Comparison of ENCODE assay signal across 24 cellular contexts in the genomic region with DNA sequence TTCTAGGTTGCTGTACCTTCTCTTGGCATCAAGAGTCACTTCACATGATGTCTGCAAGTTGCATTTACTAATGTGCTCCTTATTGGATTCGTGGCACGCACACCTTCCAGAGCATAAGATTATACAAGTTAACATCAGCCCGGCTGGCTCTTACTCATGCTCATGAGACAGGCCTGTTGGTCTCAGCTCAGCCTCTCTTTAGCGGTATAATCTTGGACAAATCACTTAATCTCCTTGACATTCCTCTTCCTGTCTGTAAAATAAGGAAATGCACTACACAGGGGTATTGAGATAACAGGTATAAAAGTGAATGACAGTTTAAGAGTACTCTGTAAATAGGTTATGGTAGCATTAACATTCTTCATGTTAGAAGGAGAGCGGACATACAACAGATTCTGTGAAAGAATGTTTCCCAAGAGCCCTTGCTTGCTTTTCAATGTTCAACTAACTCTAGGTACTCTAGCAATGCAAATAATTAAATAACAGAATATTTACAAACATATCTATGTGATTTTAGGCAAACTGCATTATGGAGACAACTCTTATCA.
"Had no signal": no experiment of that assay in that cellular context is flagged by ENCODE, and none has a peak within 500 bp of the region (broad histone marks: within the 10 kb centered on the region; RNA-seq: fewer than 3 reads in every experiment).

No MANE protein-coding gene starts in this region.

- DNase-seq: activated CD4-positive, alpha-beta memory T cell treated with anti-CD3 and anti-CD28 coated beads for 36 hours; activated CD4-positive, alpha-beta T cell treated with anti-CD3 and anti-CD28 coated beads, Interleukin-2, amount 10 ng/mL, durations not matched to agents 24 days and 14 days; activated CD8-positive, alpha-beta memory T cell treated with anti-CD3 and anti-CD28 coated beads, Interleukin-2, amount 50 U/mL, for 4 hours; activated gamma-delta T cell; activated naive CD4-positive, alpha-beta T cell treated with anti-CD3 and anti-CD28 coated beads, Interleukin-2, amount 50 U/mL, for 16 hours; activated T-cell treated with anti-CD3 and anti-CD28 coated beads, Interleukin-2, amount 50 U/mL, for 24 hours; anterior cingulate cortex; cerebellar nuclear complex; colonic mucosa; effector CD8-positive, alpha-beta T cell; heart left ventricle; mucosa of descending colon; right cardiac atrium; stimulated activated CD4-positive, alpha-beta T cell treated with anti-CD3 and anti-CD28 coated beads, Interleukin-15, amount 100 ng/mL, for 24 hours; stimulated activated CD4-positive, alpha-beta T cell treated with anti-CD3 and anti-CD28 coated beads, Interleukin-2, amount 100 ng/mL, for 24 hours; stimulated activated naive B cell treated with anti-CD40 and anti-IgM and Interleukin-4, amounts not matched to agents 10 μg/mL and 1 μg/mL and 100 μg/mL, for 72 hours; stomach; thyroid gland; upper lobe of left lung had no signal

- H3K4me1 ChIP-seq: colonic mucosa, heart left ventricle, stomach, thyroid gland, upper lobe of left lung had no signal

- H3K36me3 ChIP-seq: colonic mucosa, heart left ventricle, stomach, thyroid gland, upper lobe of left lung had no signal

- H3K9me3 ChIP-seq: colonic mucosa, heart left ventricle, mucosa of descending colon, stomach, thyroid gland, upper lobe of left lung had no signal

- H3K27ac ChIP-seq: colonic mucosa, heart left ventricle, stomach, thyroid gland, upper lobe of left lung, VCaP had no signal

- H3K4me3 ChIP-seq: colonic mucosa, heart left ventricle, lung, mucosa of descending colon, stomach, thyroid gland, upper lobe of left lung had no signal

- H3K27me3 ChIP-seq: colonic mucosa, heart left ventricle, stomach, thyroid gland, upper lobe of left lung had no signal

- ATAC-seq: activated CD4-positive, CD25-positive, alpha-beta regulatory T cell treated with anti-CD3 and anti-CD28 coated beads, Interleukin-2, amount 50 U/mL, for 24 hours; heart left ventricle; left lobe of liver; mucosa of descending colon; natural killer cell treated with Interleukin-12 subunit alpha and Interleukin-12 subunit beta and Interleukin-15 and Interleukin-18, amount 100 ng/mL, for 72 hours; right cardiac atrium; stimulated activated naive B cell treated with anti-CD40 and anti-IgM and Interleukin-4, amounts not matched to agents 10 μg/mL and 1 μg/mL and 100 μg/mL, for 72 hours had no signal
